Comparison of ENCODE assay signal across 1 cellular context in the genomic region with DNA sequence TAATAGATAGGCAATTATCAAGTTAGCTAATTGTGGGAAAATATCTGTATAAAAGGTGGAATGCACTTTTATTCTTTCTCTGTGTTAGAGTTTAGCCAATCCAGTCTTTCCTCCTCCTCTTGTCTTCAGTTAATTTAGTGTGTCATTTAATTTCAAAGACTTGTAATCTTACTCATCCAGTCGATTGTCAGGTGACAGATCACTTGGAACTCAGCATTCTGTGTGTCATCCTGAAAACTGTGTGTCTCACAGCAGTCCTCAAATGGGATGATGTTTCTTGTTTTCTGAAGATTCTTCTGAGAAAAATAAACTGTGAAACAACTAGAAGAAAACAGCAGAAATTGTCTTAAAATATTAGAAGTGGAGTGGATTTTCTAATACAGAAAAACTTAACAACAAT.
TF ChIP-seq lines count a peak whose summit lies in the region.

No MANE protein-coding gene starts in this region.

TF ChIP-seq in A549, 52 proteins besides CTCF, POLR2A, EP300 and RAD21 (continued from another document):
- TF ChIP-seq POLR2AphosphoS2 (conservative IDR thresholded peaks at IDR 0.05; ENCODE audit: low read length) (no peak), ZC3H11A (IDR thresholded peaks at IDR 0.05) (no peak), HOXA7 (CRISPR knock-in tag; IDR thresholded peaks at IDR 0.05) (no peak)
